Comparison of ENCODE assay signal across 27 cellular contexts in the genomic region with DNA sequence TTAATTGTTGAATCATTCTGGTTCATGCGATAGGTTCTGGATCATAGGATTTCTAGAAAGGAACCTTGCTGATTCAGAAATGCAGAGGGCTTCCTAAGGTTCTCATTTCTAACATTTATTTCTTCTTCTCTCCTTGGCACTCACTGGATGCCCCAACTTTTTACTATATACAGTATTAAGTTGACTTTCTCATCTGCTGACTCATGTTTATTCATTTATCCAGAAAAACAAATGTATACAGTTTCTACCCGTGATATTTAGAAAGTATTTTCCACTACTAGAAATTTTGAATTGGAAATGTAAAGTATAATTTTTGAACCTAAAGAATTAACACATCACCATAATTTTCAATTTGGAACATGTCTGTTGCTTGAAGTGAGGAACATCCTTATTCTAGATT. TPM values are rescaled to one million over a fixed set of nuclear protein-coding genes. Genes with fewer than 3 reads are reported as not detected.
A peak's percentile ranks its signal among the peaks of the same experiment; 100 is the strongest.
DNase-seq lines count a peak whose midpoint lies in the region; ATAC-seq, FAIRE-seq and TF ChIP-seq lines count a peak whose summit lies in the region.
"Had no signal": no experiment of that assay in that cellular context is flagged by ENCODE, and none has a peak within 500 bp of the region (broad histone marks: within the 10 kb centered on the region; RNA-seq: fewer than 3 reads in every experiment).

No MANE protein-coding gene starts in this region.

- no peaks in the 10 kb centered on the region for H4K20me1 ChIP-seq in HepG2 (ENCODE audit: insufficient read depth, low read length)
- H4K20me1 ChIP-seq in K562 (replicated peaks; ENCODE audit: control insufficient read depth, insufficient read depth, low read length), result no peaks in the 10 kb centered on the region
- H4K20me1 ChIP-seq: BLaER1 had no signal

- intact Hi-C loops in HepG2 (cut with micrococcal nuclease; ENCODE audit: unreplicated experiment) (no loop called here), right lobe of liver (cut with DNase I) (no loop called here), K562 (cut with micrococcal nuclease) (no loop called here)

- H3K36me3 ChIP-seq in HepG2 (replicated peaks in 1 of 2; ENCODE audit: control insufficient read depth in 1 of 2, insufficient read depth in 2 of 2, low read length in 2 of 2) (peaks cover 14 to 45% of the 10 kb centered on the region in 2 experiments), right lobe of liver (peaks cover 0 to 20% (median 2%) of the 10 kb centered on the region in 4 donors), K562 (ENCODE audit: control insufficient read depth, insufficient read depth, low read length) (no peaks in the 10 kb centered on the region), small intestine (ENCODE audit: control insufficient read depth in 2 of 2, insufficient read depth in 2 of 2, low read length in 2 of 2) (no peaks in the 10 kb centered on the region), mesendoderm (ENCODE audit: control insufficient read depth, insufficient read depth, low read length) (no peaks in the 10 kb centered on the region)
- H3K36me3 ChIP-seq: BE2C had no signal

- TF ChIP-seq POLR2A in HepG2 (IDR thresholded peaks at IDR 0.05; ENCODE audit: insufficient read depth in 1 of 2, low read depth in 2 of 2, low read length in 2 of 2) (no peak), right lobe of liver (IDR thresholded peaks at IDR 0.05) (no peak), K562 (conservative IDR thresholded peaks at IDR 0.05) (no peak)

- in situ Hi-C loops in HepG2 (cut with HindIII; ENCODE audit: extremely low pct_ligation_motif_present, low pct_unique_long_range_greater_than_20kb), result no loop called here
- in situ Hi-C loops in K562 (cut with MboI), result no loop called here

- TF ChIP-seq EP300 in HepG2 (IDR thresholded peaks at IDR 0.05; ENCODE audit: low read depth in 2 of 2, low read length in 2 of 2) (no peak), HepG2 (CRISPR knock-in tag; IDR thresholded peaks at IDR 0.05; ENCODE audit: borderline replicate concordance) (no peak), K562 (IDR thresholded peaks at IDR 0.05; ENCODE audit: low read length) (no peak)

- H2BK15ac ChIP-seq in mesendoderm (replicated peaks; ENCODE audit: low read depth), result no peak overlapping the region

- no peak for DNase-seq in HepG2 (ENCODE audit: low spot score)
- no peak for DNase-seq in right lobe of liver
- no peak for DNase-seq in K562 (ENCODE audit: extremely low read depth in 1 of 4, low spot score in 3 of 4)
- no peak for DNase-seq in small intestine
- DNase-seq in mesendoderm, result no peak
- no peak for DNase-seq in mucosa of gallbladder (ENCODE audit: low spot score)
- DNase-seq: ACHN; BE2C; C1 segment of cervical spinal cord; CD4-positive, alpha-beta memory T cell; CD4-positive, CD25-positive, alpha-beta regulatory T cell; CD8-positive, alpha-beta memory T cell; COR-L47; DMS 273 treated with DMSO at 0.1 percent for 48 hours; DMS153; DMS53; DMS79; DND-41; EL; GDM1 had no signal

- H3K9me1 ChIP-seq in K562 (ENCODE audit: control insufficient read depth, insufficient read depth, low read length), result no peaks in the 10 kb centered on the region

- POLR2A ChIA-PET in HepG2 (lab: Yijun Ruan, JAX) (no interaction called here), K562 (lab: Yijun Ruan, JAX) (no interaction called here)

- H3K4me3 ChIP-seq in HepG2 (replicated peaks in 1 of 3; ENCODE audit: insufficient read depth in 1 of 3, low read depth in 2 of 3, low read length in 3 of 3), result no peak overlapping the region
- H3K4me3 ChIP-seq in right lobe of liver, result no peak overlapping the region
- H3K4me3 ChIP-seq in K562, result no peak overlapping the region
- H3K4me3 ChIP-seq in small intestine (ENCODE audit: low read depth in 1 of 2, low read length in 2 of 2), result no peak overlapping the region
- H3K4me3 ChIP-seq in mesendoderm (ENCODE audit: low read length), result no peak overlapping the region
- H3K4me3 ChIP-seq: BLaER1, GM12878 had no signal

- H3K27ac ChIP-seq in HepG2 (ENCODE audit: extremely low read length, insufficient read depth, low read length) (no peak overlapping the region), right lobe of liver (no peak overlapping the region), K562 (ENCODE audit: extremely low read depth, low read depth, low read length) (no peak overlapping the region), small intestine (ENCODE audit: low read depth in 1 of 2, low read length in 1 of 2) (no peak overlapping the region), mesendoderm (ENCODE audit: low read depth, low read length) (no peak overlapping the region)
- H3K27ac ChIP-seq: 22Rv1, BLaER1 had no signal

- CTCF ChIA-PET in HepG2 (lab: Yijun Ruan, JAX; ENCODE audit: low intra/inter-chr PET ratio, low total read pairs), result no interaction called here
- CTCF ChIA-PET in K562 (lab: Yijun Ruan, JAX; ENCODE audit: low intra/inter-chr PET ratio), result no interaction called here

- WGBS in HepG2 (ENCODE audit: low lambda C conversion rate), result 97% methylated on average over 2 of the region's 2 CpGs
- 96% methylated on average over 2 of the region's 2 CpGs for WGBS in right lobe of liver (ENCODE audit: insufficient coverage, low coverage, low lambda C conversion rate, missing lambda C conversion rate)
- WGBS in K562 (ENCODE audit: insufficient coverage, low coverage, missing lambda C conversion rate), result 90% methylated on average over 2 of the region's 2 CpGs
- 91 to 96% (median 93%) methylated on average over 2 of the region's 2 CpGs for WGBS in small intestine, 3 donors
- WGBS in mesendoderm (ENCODE audit: extremely low coverage, insufficient coverage, low lambda C conversion rate), result no CpG with 5 or more reads among the region's 2 CpGs

- H3K4ac ChIP-seq in mesendoderm (ENCODE audit: low read depth, low read length), result no peak overlapping the region

- BruUV-seq in HepG2 (replicated peaks; lab: Mats Ljungman, UMichigan) (TSS peak; percentile 4), K562 (replicated peaks; lab: Mats Ljungman, UMichigan) (no TSS peak)

- FAIRE-seq in HepG2 (lab: Jason Lieb, UNC), result no peak
- FAIRE-seq in K562 (lab: Jason Lieb, UNC), result no peak
- peak; percentile 67 for FAIRE-seq in small intestine (lab: Jason Lieb, UNC)
- FAIRE-seq: GM12878, GM12892, GM18507 had no signal

- H3K79me1 ChIP-seq in mesendoderm (ENCODE audit: low read length), result no peaks in the 10 kb centered on the region

- H2AK5ac ChIP-seq in mesendoderm (ENCODE audit: low read length), result no peak overlapping the region

- no peak overlapping the region for H3K18ac ChIP-seq in mesendoderm (ENCODE audit: low read length)

- no peak overlapping the region for H3K56ac ChIP-seq in mesendoderm (ENCODE audit: low read length)

- no peak overlapping the region for H4K5ac ChIP-seq in mesendoderm (ENCODE audit: low read length)

- TF ChIP-seq RAD21 in HepG2 (CRISPR knock-in tag; IDR thresholded peaks at IDR 0.05) (no peak), K562 (CRISPR knock-in tag; conservative IDR thresholded peaks at IDR 0.05 in 1 of 2, IDR thresholded peaks at IDR 0.05 in 1 of 2) (no peak)

- H3K9me3 ChIP-seq in HepG2 (ENCODE audit: low read length), result no peaks in the 10 kb centered on the region
- H3K9me3 ChIP-seq in right lobe of liver, result no peaks in the 10 kb centered on the region
- no peaks in the 10 kb centered on the region for H3K9me3 ChIP-seq in K562 (replicated peaks; ENCODE audit: control insufficient read depth, insufficient read depth, low read depth, low read length)
- H3K9me3 ChIP-seq in small intestine (ENCODE audit: control insufficient read depth, low read depth), result no peaks in the 10 kb centered on the region
- H3K9me3 ChIP-seq: BE2C, BLaER1 had no signal

- H2AFZ ChIP-seq in HepG2 (ENCODE audit: low read length), result no peak overlapping the region
- no peak overlapping the region for H2AFZ ChIP-seq in K562 (ENCODE audit: low read depth, low read length)

- H3K9ac ChIP-seq in HepG2 (ENCODE audit: insufficient read depth, low read depth, low read length), result no peak overlapping the region
- no peak overlapping the region for H3K9ac ChIP-seq in K562 (ENCODE audit: insufficient read depth in 1 of 2, low read depth in 2 of 2, low read length in 2 of 2)
- H3K9ac ChIP-seq in mesendoderm (ENCODE audit: low read length), result no peak overlapping the region
- H3K9ac ChIP-seq: BLaER1 had no signal

- no peak overlapping the region for H4K8ac ChIP-seq in mesendoderm (ENCODE audit: low read depth, low read length)

- H2BK5ac ChIP-seq in mesendoderm (ENCODE audit: low read length), result no peak overlapping the region

- H3K27me3 ChIP-seq in HepG2 (ENCODE audit: control insufficient read depth in 1 of 2, insufficient read depth in 2 of 2, low read length in 2 of 2) (no peaks in the 10 kb centered on the region), right lobe of liver (no peaks in the 10 kb centered on the region), K562 (ENCODE audit: control insufficient read depth in 2 of 2, insufficient read depth in 2 of 2, low read length in 2 of 2) (no peaks in the 10 kb centered on the region), small intestine (ENCODE audit: control insufficient read depth in 2 of 2, insufficient read depth in 2 of 2, low read length in 2 of 2) (no peaks in the 10 kb centered on the region), mesendoderm (ENCODE audit: insufficient read depth, low read length, poor library complexity) (no peaks in the 10 kb centered on the region)
- H3K27me3 ChIP-seq: BE2C, BLaER1 had no signal

- H3K4me1 ChIP-seq in HepG2 (ENCODE audit: insufficient read depth, low read length), result no peaks in the 10 kb centered on the region
- H3K4me1 ChIP-seq in right lobe of liver, result no peaks in the 10 kb centered on the region
- no peaks in the 10 kb centered on the region for H3K4me1 ChIP-seq in K562 (replicated peaks in 1 of 2; ENCODE audit: control insufficient read depth in 2 of 2, insufficient read depth in 2 of 2, low read length in 2 of 2)
- H3K4me1 ChIP-seq in small intestine (ENCODE audit: control insufficient read depth in 2 of 2, insufficient read depth in 1 of 2, low read depth in 1 of 2, low read length in 1 of 2), result no peaks in the 10 kb centered on the region
- H3K4me1 ChIP-seq in mesendoderm (ENCODE audit: control insufficient read depth, low read depth, low read length), result no peaks in the 10 kb centered on the region
- H3K4me1 ChIP-seq: BE2C, BLaER1 had no signal

- H3K79me2 ChIP-seq in HepG2 (ENCODE audit: insufficient read depth, low read length), result no peaks in the 10 kb centered on the region
- H3K79me2 ChIP-seq in K562 (ENCODE audit: control insufficient read depth, insufficient read depth, low read length), result no peaks in the 10 kb centered on the region
- no peaks in the 10 kb centered on the region for H3K79me2 ChIP-seq in mesendoderm (ENCODE audit: control insufficient read depth, insufficient read depth, low read length)

- no peak overlapping the region for H2BK120ac ChIP-seq in mesendoderm (ENCODE audit: low read depth, low read length)

- H3K23ac ChIP-seq in mesendoderm (ENCODE audit: low read length), result no peak overlapping the region

- TF ChIP-seq CTCF in HepG2 (CRISPR knock-in tag; IDR thresholded peaks at IDR 0.05) (no peak), right lobe of liver (IDR thresholded peaks at IDR 0.05) (no peak), K562 (IDR thresholded peaks at IDR 0.05 in 2 of 3, conservative IDR thresholded peaks at IDR 0.05 in 1 of 3; ENCODE audit: insufficient read depth in 2 of 3, low read depth in 1 of 3, low read length in 3 of 3) (no peak)

- no peak for ATAC-seq in HepG2
- no peak for ATAC-seq in right lobe of liver
- ATAC-seq in K562, result no peak
- ATAC-seq: GM12878 had no signal

- no peak overlapping the region for H3K4me2 ChIP-seq in HepG2 (ENCODE audit: low read depth, low read length)
- no peak overlapping the region for H3K4me2 ChIP-seq in K562 (ENCODE audit: insufficient read depth, low read length)
- H3K4me2 ChIP-seq in mesendoderm (ENCODE audit: low read length), result no peak overlapping the region
- H3K4me2 ChIP-seq: BLaER1 had no signal

RNA-seq across cellular contexts. Expression of gene OTX1, which starts 32.2 kb away (rescaled TPM):
- total RNA-seq in HepG2 (2016; rRNA removed; fragmentation: Illumina TruSeq; extraction: Trizol) (3.0 and 5.0 TPM in 2 replicates), right lobe of liver (not detected), K562 (2014; rRNA removed) (1.4 and 1.8 TPM in 2 replicates), K562 (2014; rRNA removed; fragmentation: Illumina TruSeq; extraction: Trizol) (0.40 and 0.48 TPM in 2 replicates), K562 (2015; rRNA removed; fragmentation: Illumina TruSeq; extraction: Trizol) (0.58 and 1.1 TPM in 2 replicates), K562 (2021) (6.4 and 7.1 TPM in 2 replicates), mucosa of gallbladder (not detected)
- total RNA-seq in HepG2 (2016; cell fraction: cytosol; rRNA removed; fragmentation: Illumina TruSeq; extraction: Trizol; ENCODE audit: low read depth), result 3.1 and 4.3 TPM in 2 replicates
- total RNA-seq in HepG2 (2016; cell fraction: insoluble cytoplasmic fraction; rRNA removed; fragmentation: Illumina TruSeq; extraction: Trizol), result 2.5 and 4.2 TPM in 2 replicates
- 4.1 and 4.3 TPM in 2 replicates for total RNA-seq in HepG2 (2016; cell fraction: membrane; rRNA removed; fragmentation: Illumina TruSeq; extraction: Trizol)
- 9.0 and 9.1 TPM in 2 replicates for total RNA-seq in HepG2 (2016; cell fraction: nucleus; rRNA removed; fragmentation: Illumina TruSeq; extraction: Trizol)
- polyA plus RNA-seq in HepG2 (2011; rRNA removed) (1.0 and 1.6 TPM in 2 replicates), K562 (2011; rRNA removed) (0.24 and 0.31 TPM in 2 replicates), K562 (2014; fragmentation: Illumina TruSeq; extraction: Trizol) (2.6 and 3.7 TPM in 2 replicates), K562 (2014; fragmentation: Nextera tagmentation; extraction: Ambion mirVana) (under 1 TPM; 0.18 to 0.31 TPM), K562 (2014; rRNA removed) (2.3 and 2.6 TPM in 2 replicates), small intestine (not detected)
- 0.47 and 0.66 TPM in 2 replicates for polyA plus RNA-seq in HepG2 (2011; cell fraction: cytosol; rRNA removed)
- polyA plus RNA-seq in HepG2 (2011; cell fraction: nucleus; rRNA removed), result 12.1 and 16.1 TPM in 2 replicates
- polyA plus RNA-seq in HepG2 (2012), result 7.7 and 7.9 TPM in 2 replicates
- 1.1 and 1.2 TPM in 2 replicates for polyA plus RNA-seq in HepG2 (2016; cell fraction: cytosol; fragmentation: Illumina TruSeq; extraction: Trizol; ENCODE audit: low read depth)
- 6.4 and 9.1 TPM in 2 replicates for polyA plus RNA-seq in HepG2 (2016; cell fraction: insoluble cytoplasmic fraction; fragmentation: Illumina TruSeq; extraction: Trizol; ENCODE audit: low read depth)
- 3.3 and 4.0 TPM in 2 replicates for polyA plus RNA-seq in HepG2 (2016; cell fraction: membrane; fragmentation: Illumina TruSeq; extraction: Trizol; ENCODE audit: low read depth)
- 24.6 and 24.9 TPM in 2 replicates for polyA plus RNA-seq in HepG2 (2016; cell fraction: nucleus; fragmentation: Illumina TruSeq; extraction: Trizol; ENCODE audit: insufficient read depth, low read depth)
- polyA minus RNA-seq in HepG2 (2011; rRNA and poly(A)+ RNA removed; ENCODE audit: low replicate concordance), result 0.82 and 6.6 TPM in 2 replicates
- 2.1 and 2.2 TPM in 2 replicates for polyA minus RNA-seq in HepG2 (2011; cell fraction: cytosol; rRNA and poly(A)+ RNA removed)
- 16.4 and 25.8 TPM in 2 replicates for polyA minus RNA-seq in HepG2 (2011; cell fraction: nucleus; rRNA and poly(A)+ RNA removed)
- 4.9 and 10.4 TPM in 2 replicates for total RNA-seq in K562 (2011; cell fraction: chromatin; rRNA removed; ENCODE audit: low replicate concordance)
- total RNA-seq in K562 (2011; cell fraction: nucleolus; rRNA removed), result 13.5 and 18.4 TPM in 2 replicates
- 9.4 and 9.8 TPM in 2 replicates for total RNA-seq in K562 (2011; cell fraction: nucleoplasm; rRNA removed)
- polyA plus RNA-seq in K562 (2011; cell fraction: cytosol; rRNA removed), result 0.24 and 0.33 TPM in 2 replicates
- 4.0 and 5.2 TPM in 2 replicates for polyA plus RNA-seq in K562 (2011; cell fraction: nucleus; rRNA removed)
- 2.7 and 5.2 TPM in 2 replicates for polyA plus RNA-seq in K562 (2012)
- 0.33 and 0.77 TPM in 2 replicates for polyA minus RNA-seq in K562 (2011; rRNA and poly(A)+ RNA removed)
- 1.5 and 2.0 TPM in 2 replicates for polyA minus RNA-seq in K562 (2011; cell fraction: cytosol; rRNA and poly(A)+ RNA removed)
- 9.6 and 13.6 TPM in 2 replicates for polyA minus RNA-seq in K562 (2011; cell fraction: nucleus; rRNA and poly(A)+ RNA removed)
- polyA plus RNA-seq in mesendoderm (2013, experiment 1 of 2), result 0.49 TPM
- polyA plus RNA-seq in mesendoderm (2013, experiment 2 of 2), result 0.39 TPM
- total RNA-seq: CD4-positive, alpha-beta memory T cell; CD4-positive, CD25-positive, alpha-beta regulatory T cell; CD8-positive, alpha-beta memory T cell had no signal
- polyA plus RNA-seq: AG04450; CD14-positive monocyte; CD4-positive, alpha-beta memory T cell; CD4-positive, CD25-positive, alpha-beta regulatory T cell; CD8-positive, alpha-beta memory T cell had no signal

Comparison
In these comparisons a context has a peak if more than half of its experiments do, and no peak if none do; other contexts are left out.
1. Of the 241 proteins assayed by ChIP-seq in both HepG2 and K562: peak only in HepG2: none; only in K562: MAFG; in both: none; in neither: 239; mixed calls (peak in some experiments, not most) for 1.